ENCODE assay signal across 7 cellular contexts in the genomic region with DNA sequence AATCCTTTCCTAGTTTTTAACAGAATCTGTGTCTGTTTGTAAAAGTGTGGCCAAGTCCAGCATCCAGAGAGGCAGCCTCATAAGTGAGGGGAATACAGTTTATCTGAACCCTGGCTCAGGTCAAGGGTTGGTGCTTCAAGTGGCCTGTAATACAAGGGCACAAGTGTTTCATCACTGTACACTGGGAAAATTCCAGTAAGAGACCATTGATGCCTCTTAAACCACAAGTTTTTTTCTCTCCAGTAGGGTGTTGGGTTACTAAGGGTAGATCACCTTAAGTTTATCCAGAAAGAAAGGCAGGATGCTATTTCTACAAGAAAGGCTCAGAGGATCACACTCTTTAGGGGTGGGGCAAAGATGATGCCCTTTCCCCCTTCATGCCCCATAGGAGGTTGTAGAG.
"Had no signal": no experiment of that assay in that cellular context is flagged by ENCODE, and none has a peak within 500 bp of the region (broad histone marks: within the 10 kb centered on the region; RNA-seq: fewer than 3 reads in every experiment).

No MANE protein-coding gene starts in this region.

- H2AFZ ChIP-seq: GM23248 had no signal

- H3K4me3 ChIP-seq: GM23248, HAP-1 had no signal

- H3K9ac ChIP-seq: GM23248 had no signal

- H3K4me1 ChIP-seq: HAP-1 had no signal

- H3K4me3 Mint-ChIP-seq: HFFc6, IgD-negative memory B cell had no signal

- H3K27me3 Mint-ChIP-seq: IgD-negative memory B cell had no signal

- H3K9me3 ChIP-seq: HAP-1 had no signal

- H3K9me3 Mint-ChIP-seq: HFFc6 had no signal

- H3K36me3 ChIP-seq: HAP-1 had no signal

- H3K27ac Mint-ChIP-seq: HFFc6, IgD-negative memory B cell had no signal

- H3K27ac ChIP-seq: GM23248, HL-60 had no signal

- DNase-seq: GM23248, HFFc6, KBM-7 had no signal

- ATAC-seq: HCT116 had no signal
